ENCODE assay signal across 16 cellular contexts in genomic region chr14:99546230-99546879, GRCh38. TPM values are rescaled to one million over a fixed set of nuclear protein-coding genes. Genes with fewer than 3 reads are reported as not detected.
A peak's percentile ranks its signal among the peaks of the same experiment; 100 is the strongest.
DNase-seq lines count a peak whose midpoint lies in the region.
"Had no signal": no experiment of that assay in that cellular context is flagged by ENCODE, and none has a peak within 500 bp of the region (broad histone marks: within the 10 kb centered on the region; RNA-seq: fewer than 3 reads in every experiment).

No MANE protein-coding gene starts in this region.

- intact Hi-C loops in activated naive CD4-positive, alpha-beta T cell treated with anti-CD3 and anti-CD28 coated beads for 36 hours (cut with micrococcal nuclease): no loop called here

- H3K4me3 Mint-ChIP-seq in activated naive CD4-positive, alpha-beta T cell treated with anti-CD3 and anti-CD28 coated beads for 36 hours: no peak overlapping the region
- H3K4me3 Mint-ChIP-seq: activated B cell treated with CpG ODN at 0.5 μM for 24 hours; CD4-positive, alpha-beta memory T cell; stimulated activated memory B cell treated with anti-CD40 and anti-IgM and Interleukin-4, amounts not matched to agents 10 μg/mL and 1 μg/mL and 100 μg/mL, for 72 hours had no signal

- CTCF ChIA-PET in activated naive CD4-positive, alpha-beta T cell treated with anti-CD3 and anti-CD28 coated beads for 36 hours (lab: Charles Lee): no interaction called here

- DNase-seq in NCI-H510A treated with DMSO at 0.1 percent for 48 hours (lab: John Stamatoyannopoulos, UW): peak; percentile 64
- no peak for DNase-seq in NCI-H510A (lab: John Stamatoyannopoulos, UW)
- DNase-seq in NCI-H69 (lab: John Stamatoyannopoulos, UW): peak; percentile 82
- peak; percentile 21 for DNase-seq in kidney glomerular epithelial cell (lab: John Stamatoyannopoulos, UW)
- no peak for DNase-seq in activated T-cell treated with anti-CD3 and anti-CD28 coated beads, Interleukin-2, amount 50 U/mL, for 1 hour
- no peak for DNase-seq in inferior parietal cortex (ENCODE audit: extremely low spot score)
- no peak for DNase-seq in ecto neural progenitor cell (ENCODE audit: low spot score)
- DNase-seq in activated naive CD4-positive, alpha-beta T cell treated with anti-CD3 and anti-CD28 coated beads for 36 hours: no peak
- DNase-seq: activated B cell treated with CpG ODN at 0.5 μM for 24 hours; CD4-positive, alpha-beta memory T cell; NCI-H1092 treated with DMSO at 0.1 percent for 48 hours; NCI-H774; ovary; RPMI8226; small intestine had no signal

- no peaks in the 10 kb centered on the region for H3K36me3 Mint-ChIP-seq in activated naive CD4-positive, alpha-beta T cell treated with anti-CD3 and anti-CD28 coated beads for 36 hours (ENCODE audit: low read depth)
- H3K36me3 Mint-ChIP-seq: CD4-positive, alpha-beta memory T cell; stimulated activated memory B cell treated with anti-CD40 and anti-IgM and Interleukin-4, amounts not matched to agents 10 μg/mL and 1 μg/mL and 100 μg/mL, for 72 hours had no signal

- H3K27ac Mint-ChIP-seq in activated naive CD4-positive, alpha-beta T cell treated with anti-CD3 and anti-CD28 coated beads for 36 hours: no peak overlapping the region
- H3K27ac Mint-ChIP-seq: activated B cell treated with CpG ODN at 0.5 μM for 24 hours; stimulated activated memory B cell treated with anti-CD40 and anti-IgM and Interleukin-4, amounts not matched to agents 10 μg/mL and 1 μg/mL and 100 μg/mL, for 72 hours had no signal

- H3K4me1 Mint-ChIP-seq in activated naive CD4-positive, alpha-beta T cell treated with anti-CD3 and anti-CD28 coated beads for 36 hours (ENCODE audit: low read depth): peaks cover 4% of the 10 kb centered on the region

- no peaks in the 10 kb centered on the region for H3K27me3 Mint-ChIP-seq in activated naive CD4-positive, alpha-beta T cell treated with anti-CD3 and anti-CD28 coated beads for 36 hours (ENCODE audit: low read depth)

- no peaks in the 10 kb centered on the region for H3K9me3 Mint-ChIP-seq in activated naive CD4-positive, alpha-beta T cell treated with anti-CD3 and anti-CD28 coated beads for 36 hours
- H3K9me3 Mint-ChIP-seq: activated B cell treated with CpG ODN at 0.5 μM for 24 hours; CD4-positive, alpha-beta memory T cell; stimulated activated memory B cell treated with anti-CD40 and anti-IgM and Interleukin-4, amounts not matched to agents 10 μg/mL and 1 μg/mL and 100 μg/mL, for 72 hours had no signal

RNA-seq across cellular contexts. Expression of gene CCDC85C, which starts 57.7 kb away (rescaled TPM):
- 10 to 100 TPM; 11.3 to 12.7 TPM for total RNA-seq in activated naive CD4-positive, alpha-beta T cell treated with anti-CD3 and anti-CD28 coated beads for 36 hours

Comparison
In these comparisons a context has a peak if more than half of its experiments do, and no peak if none do; other contexts are left out.
1. DNase-seq: peak in NCI-H510A treated with DMSO at 0.1 percent for 48 hours (single experiment), NCI-H69 (single experiment) and kidney glomerular epithelial cell (single experiment); none in NCI-H510A (single experiment), activated T-cell treated with anti-CD3 and anti-CD28 coated beads, Interleukin-2, amount 50 U/mL, for 1 hour (single experiment), inferior parietal cortex (single experiment), ecto neural progenitor cell (single experiment) and activated naive CD4-positive, alpha-beta T cell treated with anti-CD3 and anti-CD28 coated beads for 36 hours (single experiment).